Comparison of ENCODE assay signal across 21 cellular contexts in genomic region chr6:139114741-139115140, GRCh38. TPM values are rescaled to one million over a fixed set of nuclear protein-coding genes. Genes with fewer than 3 reads are reported as not detected.
DNase-seq lines count a peak whose midpoint lies in the region; ATAC-seq and TF ChIP-seq lines count a peak whose summit lies in the region.
"Had no signal": no experiment of that assay in that cellular context is flagged by ENCODE, and none has a peak within 500 bp of the region (broad histone marks: within the 10 kb centered on the region; RNA-seq: fewer than 3 reads in every experiment).

No MANE protein-coding gene starts in this region.

- peaks cover 14% of the 10 kb centered on the region for H3K9me3 ChIP-seq in CD4-positive, alpha-beta T cell (ENCODE audit: control insufficient read depth, low read length)
- H3K9me3 ChIP-seq in DOHH2 (ENCODE audit: control insufficient read depth, insufficient read depth, low read length): peaks cover 8% of the 10 kb centered on the region; the same call in 1 of the 2 replicates
- H3K9me3 ChIP-seq: HAP-1 had no signal

- H3K4me1 Mint-ChIP-seq in CD4-positive, alpha-beta T cell (ENCODE audit: low read depth): peaks cover 83% of the 10 kb centered on the region
- H3K4me1 Mint-ChIP-seq in T-cell: peaks cover 75 to 78% (median 76%) of the 10 kb centered on the region in 3 donors
- peaks cover 0 to 3% of the 10 kb centered on the region in 2 donors for H3K4me1 Mint-ChIP-seq in stimulated activated naive B cell treated with anti-CD40 and anti-IgM and Interleukin-4, amounts not matched to agents 10 μg/mL and 1 μg/mL and 100 μg/mL, for 72 hours

- H3K4me2 ChIP-seq in DOHH2 (ENCODE audit: low read length): 0 out of 2 replicates have a peak overlapping the region, but pooled peaks have one; percentile 3

- no peaks in the 10 kb centered on the region for H3K36me3 ChIP-seq in DOHH2 (ENCODE audit: control insufficient read depth, low read length)
- H3K36me3 ChIP-seq: HAP-1 had no signal

- no peak for TF ChIP-seq CTCF in CD4-positive, alpha-beta T cell (IDR thresholded peaks at IDR 0.05)
- no peak for TF ChIP-seq CTCF in DOHH2 (IDR thresholded peaks at IDR 0.05; ENCODE audit: low read depth, low read length, poor library complexity, severe bottlenecking)

- H3K4me3 Mint-ChIP-seq in CD4-positive, alpha-beta T cell: no peak overlapping the region
- no peak overlapping the region for H3K4me3 Mint-ChIP-seq in T-cell
- H3K4me3 Mint-ChIP-seq in stimulated activated naive B cell treated with anti-CD40 and anti-IgM and Interleukin-4, amounts not matched to agents 10 μg/mL and 1 μg/mL and 100 μg/mL, for 72 hours: no peak overlapping the region
- H3K4me3 Mint-ChIP-seq: nephron had no signal

- peaks cover 19% of the 10 kb centered on the region for H3K36me3 Mint-ChIP-seq in CD4-positive, alpha-beta T cell (ENCODE audit: low read depth)
- H3K36me3 Mint-ChIP-seq in T-cell: peaks cover 4% of the 10 kb centered on the region
- H3K36me3 Mint-ChIP-seq in stimulated activated naive B cell treated with anti-CD40 and anti-IgM and Interleukin-4, amounts not matched to agents 10 μg/mL and 1 μg/mL and 100 μg/mL, for 72 hours: peaks cover 0 to 4% of the 10 kb centered on the region in 2 donors

- POLR2A ChIA-PET in CD4-positive, alpha-beta T cell (lab: Charles Lee): interaction anchor here (0.9 to 4.5 kb wide), 5 partner anchors 10 to 260 kb away, joined by 4 to 72 read pairs (median 55); partner anchors contain the start of genes CITED2 and HECA
- POLR2A ChIA-PET in T-cell (lab: Charles Lee): interaction anchor here in 1 of 2 donors (2.7 kb wide), 1 partner anchor 20 kb away, joined by 16 read pairs; the partner anchor contains the start of gene HECA

- H3F3A ChIP-seq in DOHH2 (ENCODE audit: control insufficient read depth, insufficient read depth): no peaks in the 10 kb centered on the region

- no peaks in the 10 kb centered on the region for H3K27me3 Mint-ChIP-seq in CD4-positive, alpha-beta T cell
- H3K27me3 Mint-ChIP-seq in T-cell: no peaks in the 10 kb centered on the region
- peaks cover 0 to 7% of the 10 kb centered on the region in 2 donors for H3K27me3 Mint-ChIP-seq in stimulated activated naive B cell treated with anti-CD40 and anti-IgM and Interleukin-4, amounts not matched to agents 10 μg/mL and 1 μg/mL and 100 μg/mL, for 72 hours

- intact Hi-C loops in CD4-positive, alpha-beta T cell (cut with DNase I, micrococcal nuclease): loop anchor here (5.0 kb wide), 3 partner anchors 87 to 342 kb away; partner anchors contain the start of genes ABRACL (in 1 of the 2), CCDC28A (in 1 of the 2) and CITED2 (in 1 of the 2)

- H3K9me3 Mint-ChIP-seq in CD4-positive, alpha-beta T cell: peaks cover 2% of the 10 kb centered on the region
- peaks cover 0 to 9% (median 4%) of the 10 kb centered on the region in 3 donors for H3K9me3 Mint-ChIP-seq in T-cell
- H3K9me3 Mint-ChIP-seq in stimulated activated naive B cell treated with anti-CD40 and anti-IgM and Interleukin-4, amounts not matched to agents 10 μg/mL and 1 μg/mL and 100 μg/mL, for 72 hours: peaks cover 1% of the 10 kb centered on the region in 2 donors

- CTCF ChIA-PET in CD4-positive, alpha-beta T cell (lab: Charles Lee): no interaction called here
- CTCF ChIA-PET in T-cell (lab: Charles Lee): interaction anchor here in 1 of 2 donors (0.5 to 2.0 kb wide), 2 partner anchors 255 to 673 kb away, joined by 3 to 7 read pairs; no protein-coding TSS in a partner anchor

- peaks cover 20% of the 10 kb centered on the region for H3K4me1 ChIP-seq in DOHH2 (ENCODE audit: control insufficient read depth, low read length)

- ATAC-seq in CD4-positive, alpha-beta T cell (ENCODE audit: poor library complexity): no peak
- ATAC-seq in T-cell (replicated peaks in 1 of 4) (no peak), GM18517 (IDR thresholded peaks at IDR 0.05; ENCODE audit: unreplicated experiment) (no peak), HG03196 (IDR thresholded peaks at IDR 0.05; ENCODE audit: unreplicated experiment) (no peak)
- no peak for ATAC-seq in stimulated activated naive B cell treated with anti-CD40 and anti-IgM and Interleukin-4, amounts not matched to agents 10 μg/mL and 1 μg/mL and 100 μg/mL, for 72 hours (replicated peaks)
- ATAC-seq: foreskin keratinocyte had no signal

- H4K20me1 ChIP-seq in DOHH2 (ENCODE audit: control insufficient read depth, insufficient read depth, low read depth, low read length): no peaks in the 10 kb centered on the region

- H3K79me2 ChIP-seq in DOHH2 (ENCODE audit: control insufficient read depth, low read length): no peaks in the 10 kb centered on the region

- H3K27ac Mint-ChIP-seq in CD4-positive, alpha-beta T cell: peak overlapping the region; percentile 83
- peak overlapping the region; percentile 96 for H3K27ac Mint-ChIP-seq in T-cell
- no peak overlapping the region for H3K27ac Mint-ChIP-seq in stimulated activated naive B cell treated with anti-CD40 and anti-IgM and Interleukin-4, amounts not matched to agents 10 μg/mL and 1 μg/mL and 100 μg/mL, for 72 hours
- H3K27ac Mint-ChIP-seq: nephron had no signal

- no peaks in the 10 kb centered on the region for H3K27me3 ChIP-seq in CD4-positive, alpha-beta T cell (ENCODE audit: control insufficient read depth, insufficient read depth, low read length)
- no peaks in the 10 kb centered on the region for H3K27me3 ChIP-seq in DOHH2 (ENCODE audit: control insufficient read depth, low read length)
- H3K27me3 ChIP-seq: foreskin keratinocyte had no signal

- DNase-seq in CD4-positive, alpha-beta T cell: no peak
- peak; percentile 94 for DNase-seq in NCI-H2081 treated with DMSO at 0.1 percent for 48 hours (lab: John Stamatoyannopoulos, UW)
- DNase-seq in T-cell: no peak
- no peak for DNase-seq in stimulated activated naive B cell treated with anti-CD40 and anti-IgM and Interleukin-4, amounts not matched to agents 10 μg/mL and 1 μg/mL and 100 μg/mL, for 72 hours
- no peak for DNase-seq in GDM1 (lab: John Stamatoyannopoulos, UW)
- DNase-seq: activated CD4-positive, alpha-beta T cell treated with anti-CD3 and anti-CD28 coated beads for 48 hours; activated CD8-positive, alpha-beta memory T cell treated with anti-CD3 and anti-CD28 coated beads, Interleukin-2, amount 50 U/mL, for 48 hours; activated gamma-delta T cell treated with Interleukin-2 at 50 U/mL for 16 hours; Calu3; caudate nucleus; dorsolateral prefrontal cortex; foreskin keratinocyte; mesendoderm; stimulated activated naive CD4-positive, alpha-beta T cell; SW 1271 had no signal

- no peak overlapping the region for H3K4me3 ChIP-seq in DOHH2 (ENCODE audit: low read length)
- H3K4me3 ChIP-seq: dorsolateral prefrontal cortex, HAP-1 had no signal

- peak overlapping the region; percentile 26 for H3K27ac ChIP-seq in CD4-positive, alpha-beta T cell (ENCODE audit: low read depth, low read length)
- H3K27ac ChIP-seq in DOHH2 (ENCODE audit: low read depth, low read length): no peak overlapping the region
- H3K27ac ChIP-seq: dorsolateral prefrontal cortex, epithelial cell of prostate, foreskin keratinocyte had no signal

- no peaks in the 10 kb centered on the region for H3K9me2 ChIP-seq in DOHH2 (replicated peaks; ENCODE audit: control insufficient read depth, low read length)

RNA-seq across cellular contexts. Expression of gene HECA, which starts 20.1 kb away (rescaled TPM):
- total RNA-seq in CD4-positive, alpha-beta T cell: 100 to 1,000 TPM; 203 to 207 TPM
- total RNA-seq in T-cell: 100 to 1,000 TPM; 125 to 137 (median 131) TPM
